Comparison of ENCODE assay signal across 1 cellular context in genomic region chr1:216601427-216601751, GRCh38.
TF ChIP-seq lines count a peak whose summit lies in the region.

No MANE protein-coding gene starts in this region.

TF ChIP-seq in WTC11, 78 proteins besides CTCF, POLR2A, EP300 and RAD21 (continued from another document):
- TF ChIP-seq, protein P1, sequence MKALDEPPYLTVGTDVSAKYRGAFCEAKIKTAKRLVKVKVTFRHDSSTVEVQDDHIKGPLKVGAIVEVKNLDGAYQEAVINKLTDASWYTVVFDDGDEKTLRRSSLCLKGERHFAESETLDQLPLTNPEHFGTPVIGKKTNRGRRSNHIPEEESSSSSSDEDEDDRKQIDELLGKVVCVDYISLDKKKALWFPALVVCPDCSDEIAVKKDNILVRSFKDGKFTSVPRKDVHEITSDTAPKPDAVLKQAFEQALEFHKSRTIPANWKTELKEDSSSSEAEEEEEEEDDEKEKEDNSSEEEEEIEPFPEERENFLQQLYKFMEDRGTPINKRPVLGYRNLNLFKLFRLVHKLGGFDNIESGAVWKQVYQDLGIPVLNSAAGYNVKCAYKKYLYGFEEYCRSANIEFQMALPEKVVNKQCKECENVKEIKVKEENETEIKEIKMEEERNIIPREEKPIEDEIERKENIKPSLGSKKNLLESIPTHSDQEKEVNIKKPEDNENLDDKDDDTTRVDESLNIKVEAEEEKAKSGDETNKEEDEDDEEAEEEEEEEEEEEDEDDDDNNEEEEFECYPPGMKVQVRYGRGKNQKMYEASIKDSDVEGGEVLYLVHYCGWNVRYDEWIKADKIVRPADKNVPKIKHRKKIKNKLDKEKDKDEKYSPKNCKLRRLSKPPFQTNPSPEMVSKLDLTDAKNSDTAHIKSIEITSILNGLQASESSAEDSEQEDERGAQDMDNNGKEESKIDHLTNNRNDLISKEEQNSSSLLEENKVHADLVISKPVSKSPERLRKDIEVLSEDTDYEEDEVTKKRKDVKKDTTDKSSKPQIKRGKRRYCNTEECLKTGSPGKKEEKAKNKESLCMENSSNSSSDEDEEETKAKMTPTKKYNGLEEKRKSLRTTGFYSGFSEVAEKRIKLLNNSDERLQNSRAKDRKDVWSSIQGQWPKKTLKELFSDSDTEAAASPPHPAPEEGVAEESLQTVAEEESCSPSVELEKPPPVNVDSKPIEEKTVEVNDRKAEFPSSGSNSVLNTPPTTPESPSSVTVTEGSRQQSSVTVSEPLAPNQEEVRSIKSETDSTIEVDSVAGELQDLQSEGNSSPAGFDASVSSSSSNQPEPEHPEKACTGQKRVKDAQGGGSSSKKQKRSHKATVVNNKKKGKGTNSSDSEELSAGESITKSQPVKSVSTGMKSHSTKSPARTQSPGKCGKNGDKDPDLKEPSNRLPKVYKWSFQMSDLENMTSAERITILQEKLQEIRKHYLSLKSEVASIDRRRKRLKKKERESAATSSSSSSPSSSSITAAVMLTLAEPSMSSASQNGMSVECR (CRISPR knock-in tag; IDR thresholded peaks at IDR 0.05; ENCODE audit: borderline replicate concordance) = no peak
- TF ChIP-seq, protein P2, sequence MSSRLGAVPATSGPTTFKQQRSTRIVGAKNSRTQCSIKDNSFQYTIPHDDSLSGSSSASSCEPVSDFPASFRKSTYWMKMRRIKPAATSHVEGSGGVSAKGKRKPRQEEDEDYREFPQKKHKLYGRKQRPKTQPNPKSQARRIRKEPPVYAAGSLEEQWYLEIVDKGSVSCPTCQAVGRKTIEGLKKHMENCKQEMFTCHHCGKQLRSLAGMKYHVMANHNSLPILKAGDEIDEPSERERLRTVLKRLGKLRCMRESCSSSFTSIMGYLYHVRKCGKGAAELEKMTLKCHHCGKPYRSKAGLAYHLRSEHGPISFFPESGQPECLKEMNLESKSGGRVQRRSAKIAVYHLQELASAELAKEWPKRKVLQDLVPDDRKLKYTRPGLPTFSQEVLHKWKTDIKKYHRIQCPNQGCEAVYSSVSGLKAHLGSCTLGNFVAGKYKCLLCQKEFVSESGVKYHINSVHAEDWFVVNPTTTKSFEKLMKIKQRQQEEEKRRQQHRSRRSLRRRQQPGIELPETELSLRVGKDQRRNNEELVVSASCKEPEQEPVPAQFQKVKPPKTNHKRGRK (CRISPR knock-in tag; IDR thresholded peaks at IDR 0.05; ENCODE audit: borderline replicate concordance) = no peak
- TF ChIP-seq, protein P3, sequence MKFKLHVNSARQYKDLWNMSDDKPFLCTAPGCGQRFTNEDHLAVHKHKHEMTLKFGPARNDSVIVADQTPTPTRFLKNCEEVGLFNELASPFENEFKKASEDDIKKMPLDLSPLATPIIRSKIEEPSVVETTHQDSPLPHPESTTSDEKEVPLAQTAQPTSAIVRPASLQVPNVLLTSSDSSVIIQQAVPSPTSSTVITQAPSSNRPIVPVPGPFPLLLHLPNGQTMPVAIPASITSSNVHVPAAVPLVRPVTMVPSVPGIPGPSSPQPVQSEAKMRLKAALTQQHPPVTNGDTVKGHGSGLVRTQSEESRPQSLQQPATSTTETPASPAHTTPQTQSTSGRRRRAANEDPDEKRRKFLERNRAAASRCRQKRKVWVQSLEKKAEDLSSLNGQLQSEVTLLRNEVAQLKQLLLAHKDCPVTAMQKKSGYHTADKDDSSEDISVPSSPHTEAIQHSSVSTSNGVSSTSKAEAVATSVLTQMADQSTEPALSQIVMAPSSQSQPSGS (CRISPR knock-in tag; IDR thresholded peaks at IDR 0.05; ENCODE audit: borderline replicate concordance, low read depth) = no peak
- TF ChIP-seq ZNF416 (CRISPR knock-in tag; IDR thresholded peaks at IDR 0.05) = no peak
- TF ChIP-seq PRRX2 (CRISPR knock-in tag; IDR thresholded peaks at IDR 0.05) = no peak
- TF ChIP-seq ATF1 (CRISPR knock-in tag; IDR thresholded peaks at IDR 0.05) = no peak
